8 cellular contexts compared by ENCODE assay signal in the genomic region with DNA sequence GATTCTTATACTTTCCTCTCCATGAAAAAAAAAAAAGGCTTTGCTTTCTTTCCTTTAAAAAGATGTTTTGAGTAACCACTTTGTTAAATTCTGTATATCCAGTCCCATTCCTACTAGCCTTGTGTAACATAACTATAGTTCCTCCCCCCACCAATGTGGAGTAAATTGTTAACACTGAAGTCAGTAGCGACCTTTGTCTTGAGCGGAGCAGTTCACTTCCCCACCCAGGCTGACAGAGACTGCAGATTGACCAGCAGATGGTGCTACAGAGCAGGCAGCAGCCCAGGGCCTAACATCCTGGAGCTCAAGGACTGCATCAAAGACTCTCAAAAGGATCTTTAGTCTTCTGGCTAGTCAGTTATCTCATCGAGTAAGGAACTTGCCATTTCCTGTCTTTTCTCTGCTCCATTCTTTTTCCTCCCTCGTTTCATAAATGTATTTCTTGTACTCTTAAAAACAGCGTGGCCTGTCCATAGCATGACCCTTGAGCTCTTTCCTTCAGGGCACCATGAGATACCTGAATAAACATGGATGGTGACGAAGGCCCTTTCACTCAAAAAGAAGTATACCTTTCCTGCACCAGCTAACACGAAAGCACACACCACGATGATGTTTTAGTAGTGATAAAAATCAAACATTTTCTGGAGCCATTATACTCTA.
DNase-seq lines count a peak whose midpoint lies in the region; ATAC-seq and TF ChIP-seq lines count a peak whose summit lies in the region.

No MANE protein-coding gene starts in this region.

- H3K4me1 ChIP-seq in A673 (ENCODE audit: insufficient read depth, low read length, poor library complexity, severe bottlenecking), result no peaks in the 10 kb centered on the region

- POLR2A ChIA-PET in A673 (lab: Charles Lee; ENCODE audit: low non-redundant PET), result interaction anchor here (0.7 kb wide), 1 partner anchor 549 kb away, joined by 4 read pairs; no protein-coding TSS in a partner anchor

- TF ChIP-seq CTCF in A673 (conservative IDR thresholded peaks at IDR 0.05; ENCODE audit: low read depth, low read length) (peak; percentile 96), astrocyte of the spinal cord (IDR thresholded peaks at IDR 0.05; ENCODE audit: low read depth, low read length) (peak; percentile 99)

- in situ Hi-C loops in astrocyte of the spinal cord (cut with HindIII; ENCODE audit: low sequenced_read_pairs), result no loop called here

- CTCF ChIA-PET in A673 (lab: Charles Lee), result interaction anchor here (0.6 to 1.8 kb wide), 8 partner anchors 11 to 369 kb away, joined by 3 to 17 read pairs (median 3); no protein-coding TSS in a partner anchor

- no peaks in the 10 kb centered on the region for H3K9me3 ChIP-seq in A673 (ENCODE audit: low read depth, low read length, poor library complexity, severe bottlenecking)

- no peak overlapping the region for H3K27ac ChIP-seq in A673 (ENCODE audit: low read depth, low read length, poor library complexity, severe bottlenecking)

- peak; percentile 84 for DNase-seq in A673 (ENCODE audit: low spot score)
- DNase-seq in NCI-H1694 treated with DMSO at 0.1 percent for 48 hours (lab: John Stamatoyannopoulos, UW), result peak; percentile 40
- peak in 3 of 5 experiments; percentile 19 to 70 (median 29) for DNase-seq in T-helper 2 cell
- peak; percentile 79 for DNase-seq in astrocyte of the spinal cord (ENCODE audit: low read depth, low spot score)
- DNase-seq in iPS-NIHi11 (ENCODE audit: low spot score), result peak; percentile 73
- DNase-seq in stimulated activated CD4-positive, alpha-beta T cell treated with anti-CD3 and anti-CD28 coated beads, Interleukin-12 subunit alpha, Interleukin-12 subunit beta, amount 100 ng/mL, for 48 hours (ENCODE audit: low read depth in 2 of 3, low spot score in 1 of 3), result peak; percentile 30 to 61 (median 33)

- H3K36me3 ChIP-seq in A673 (ENCODE audit: insufficient read depth, low read length, poor library complexity, severe bottlenecking), result no peaks in the 10 kb centered on the region

- peak; percentile 96 for ATAC-seq in GM18517 (IDR thresholded peaks at IDR 0.05; ENCODE audit: unreplicated experiment)
- peak; percentile 95 for ATAC-seq in HG02973 (IDR thresholded peaks at IDR 0.05; ENCODE audit: unreplicated experiment)

- intact Hi-C loops in A673 (cut with micrococcal nuclease; ENCODE audit: unreplicated experiment), result loop anchor here (2.0 to 5.0 kb wide), 3 partner anchors 122 to 417 kb away; no protein-coding TSS in a partner anchor

- no peaks in the 10 kb centered on the region for H3K27me3 ChIP-seq in A673 (replicated peaks; ENCODE audit: insufficient read depth, low read depth, low read length, poor library complexity)

- no TSS peak for BruUV-seq in A673 (replicated peaks; lab: Mats Ljungman, UMichigan)

- H3K4me3 ChIP-seq in A673 (ENCODE audit: low read depth, low read length, poor library complexity, severe bottlenecking) (no peak overlapping the region), astrocyte of the spinal cord (ENCODE audit: low read depth, low read length) (no peak overlapping the region)

Comparison
In these comparisons a context has a peak if more than half of its experiments do, and no peak if none do; other contexts are left out.
1. DNase-seq: peak in every context shown above with its lines; median percentile 84 in A673; 79 in astrocyte of the spinal cord; 73 in iPS-NIHi11; 40 in NCI-H1694 treated with DMSO at 0.1 percent for 48 hours; 33 in stimulated activated CD4-positive, alpha-beta T cell treated with anti-CD3 and anti-CD28 coated beads, Interleukin-12 subunit alpha, Interleukin-12 subunit beta, amount 100 ng/mL, for 48 hours; 29 in T-helper 2 cell.